Comparison of ENCODE assay signal across 1 cellular context in the genomic region with DNA sequence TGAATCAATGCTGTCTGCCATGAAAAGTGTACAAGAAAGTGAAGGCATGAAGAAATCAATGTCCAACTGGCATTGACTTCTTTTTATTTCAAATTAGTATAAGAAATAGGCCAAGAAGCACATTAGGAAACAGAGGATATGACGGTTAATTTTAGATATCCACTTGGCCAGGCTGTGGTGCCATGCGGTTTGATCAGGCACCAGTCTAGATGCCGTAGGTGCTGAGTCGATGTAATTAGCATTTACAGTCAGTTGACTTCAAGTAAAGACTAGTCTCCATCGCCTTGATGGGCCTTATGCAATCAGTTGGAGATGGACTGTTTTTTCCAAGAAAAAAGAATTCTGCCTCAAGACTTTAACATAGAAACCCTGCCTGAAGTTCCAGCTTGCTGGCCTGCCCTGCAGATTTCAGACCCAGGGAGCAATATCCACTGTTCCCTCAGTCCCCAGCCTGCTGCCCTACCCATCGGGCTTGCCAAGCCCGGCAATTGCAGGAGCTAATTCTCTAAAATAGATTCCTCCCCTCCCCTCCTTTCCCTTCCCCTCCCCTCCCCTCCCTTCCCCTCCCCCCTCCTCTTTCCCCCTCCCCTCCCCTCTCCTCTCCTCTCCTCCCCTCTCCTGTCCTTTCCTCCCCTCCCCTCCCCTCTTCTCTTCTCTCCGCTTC.
TF ChIP-seq lines count a peak whose summit lies in the region.

No MANE protein-coding gene starts in this region.

TF ChIP-seq in HepG2, 621 proteins besides CTCF, POLR2A, EP300 and RAD21 (continued from another document):
- TF ChIP-seq SIX4 (CRISPR knock-in tag; IDR thresholded peaks at IDR 0.05) = no peak
- no peak for TF ChIP-seq FLYWCH1 (CRISPR knock-in tag; IDR thresholded peaks at IDR 0.05)
- TF ChIP-seq, protein P1, sequence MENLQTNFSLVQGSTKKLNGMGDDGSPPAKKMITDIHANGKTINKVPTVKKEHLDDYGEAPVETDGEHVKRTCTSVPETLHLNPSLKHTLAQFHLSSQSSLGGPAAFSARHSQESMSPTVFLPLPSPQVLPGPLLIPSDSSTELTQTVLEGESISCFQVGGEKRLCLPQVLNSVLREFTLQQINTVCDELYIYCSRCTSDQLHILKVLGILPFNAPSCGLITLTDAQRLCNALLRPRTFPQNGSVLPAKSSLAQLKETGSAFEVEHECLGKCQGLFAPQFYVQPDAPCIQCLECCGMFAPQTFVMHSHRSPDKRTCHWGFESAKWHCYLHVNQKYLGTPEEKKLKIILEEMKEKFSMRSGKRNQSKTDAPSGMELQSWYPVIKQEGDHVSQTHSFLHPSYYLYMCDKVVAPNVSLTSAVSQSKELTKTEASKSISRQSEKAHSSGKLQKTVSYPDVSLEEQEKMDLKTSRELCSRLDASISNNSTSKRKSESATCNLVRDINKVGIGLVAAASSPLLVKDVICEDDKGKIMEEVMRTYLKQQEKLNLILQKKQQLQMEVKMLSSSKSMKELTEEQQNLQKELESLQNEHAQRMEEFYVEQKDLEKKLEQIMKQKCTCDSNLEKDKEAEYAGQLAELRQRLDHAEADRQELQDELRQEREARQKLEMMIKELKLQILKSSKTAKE (CRISPR knock-in tag; IDR thresholded peaks at IDR 0.05; ENCODE audit: borderline replicate concordance) = no peak
- TF ChIP-seq ZNF652 (CRISPR knock-in tag; IDR thresholded peaks at IDR 0.05; ENCODE audit: borderline replicate concordance, low read depth) = no peak
- TF ChIP-seq ZNF747 (CRISPR knock-in tag; IDR thresholded peaks at IDR 0.05; ENCODE audit: borderline replicate concordance) = no peak
- TF ChIP-seq, protein P2, sequence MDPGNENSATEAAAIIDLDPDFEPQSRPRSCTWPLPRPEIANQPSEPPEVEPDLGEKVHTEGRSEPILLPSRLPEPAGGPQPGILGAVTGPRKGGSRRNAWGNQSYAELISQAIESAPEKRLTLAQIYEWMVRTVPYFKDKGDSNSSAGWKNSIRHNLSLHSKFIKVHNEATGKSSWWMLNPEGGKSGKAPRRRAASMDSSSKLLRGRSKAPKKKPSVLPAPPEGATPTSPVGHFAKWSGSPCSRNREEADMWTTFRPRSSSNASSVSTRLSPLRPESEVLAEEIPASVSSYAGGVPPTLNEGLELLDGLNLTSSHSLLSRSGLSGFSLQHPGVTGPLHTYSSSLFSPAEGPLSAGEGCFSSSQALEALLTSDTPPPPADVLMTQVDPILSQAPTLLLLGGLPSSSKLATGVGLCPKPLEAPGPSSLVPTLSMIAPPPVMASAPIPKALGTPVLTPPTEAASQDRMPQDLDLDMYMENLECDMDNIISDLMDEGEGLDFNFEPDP (CRISPR knock-in tag; conservative IDR thresholded peaks at IDR 0.05) = no peak
- TF ChIP-seq FOXP1 (IDR thresholded peaks at IDR 0.05) = no peak
- TF ChIP-seq FOXP1 (CRISPR knock-in tag; IDR thresholded peaks at IDR 0.05) = no peak
